Comparison of ENCODE assay signal across 12 cellular contexts in the genomic region with DNA sequence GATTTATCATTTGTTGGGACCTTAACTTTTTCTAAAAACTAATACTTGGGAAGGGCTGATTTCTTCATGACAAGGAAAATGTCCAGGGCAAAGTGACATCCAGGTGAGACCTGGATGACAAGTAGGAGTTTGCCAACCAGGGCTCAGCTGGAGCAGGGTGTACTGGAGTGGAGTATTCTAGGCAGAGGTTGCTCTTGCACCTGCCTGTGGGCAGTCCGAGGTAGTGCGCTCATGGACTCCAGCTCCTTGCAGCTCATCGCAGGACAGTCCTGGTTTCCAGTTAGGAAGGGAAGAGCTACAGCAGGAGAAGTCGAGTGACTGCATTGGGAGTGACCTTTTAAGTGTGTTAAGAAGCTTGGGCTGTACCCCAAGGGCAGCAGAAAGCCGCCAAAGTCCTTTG.
A peak's percentile ranks its signal among the peaks of the same experiment; 100 is the strongest.
DNase-seq lines count a peak whose midpoint lies in the region; ATAC-seq and TF ChIP-seq lines count a peak whose summit lies in the region.
"Had no signal": no experiment of that assay in that cellular context is flagged by ENCODE, and none has a peak within 500 bp of the region (broad histone marks: within the 10 kb centered on the region; RNA-seq: fewer than 3 reads in every experiment).

No MANE protein-coding gene starts in this region.

- DNase-seq in CD14-positive monocyte (ENCODE audit: low spot score): no peak
- peak; percentile 36 for DNase-seq in NCI-H69 (lab: John Stamatoyannopoulos, UW)
- no peak for DNase-seq in glutamatergic neuron
- DNase-seq in activated CD4-positive, alpha-beta memory T cell treated with anti-CD3 and anti-CD28 coated beads for 36 hours: no peak
- DNase-seq in NCI-H1694 (lab: John Stamatoyannopoulos, UW): no peak
- DNase-seq: activated naive CD4-positive, alpha-beta T cell treated with anti-CD3 and anti-CD28 coated beads for 36 hours; islet precursor cell; NCI-H2081 treated with DMSO at 0.1 percent for 48 hours had no signal

- POLR2A ChIA-PET in activated CD4-positive, alpha-beta memory T cell treated with anti-CD3 and anti-CD28 coated beads for 36 hours (lab: Charles Lee): no interaction called here

- no peaks in the 10 kb centered on the region for H3K9me3 Mint-ChIP-seq in CD14-positive monocyte
- H3K9me3 Mint-ChIP-seq in glutamatergic neuron (ENCODE audit: unreplicated experiment): peaks cover 14% of the 10 kb centered on the region
- H3K9me3 Mint-ChIP-seq in activated CD4-positive, alpha-beta memory T cell treated with anti-CD3 and anti-CD28 coated beads for 36 hours: no peaks in the 10 kb centered on the region
- H3K9me3 Mint-ChIP-seq: activated naive CD4-positive, alpha-beta T cell treated with anti-CD3 and anti-CD28 coated beads for 36 hours; natural killer cell treated with Interleukin-12 subunit alpha and Interleukin-12 subunit beta and Interleukin-15 and Interleukin-18, amount 100 ng/mL, for 72 hours had no signal

- no peaks in the 10 kb centered on the region for H3K4me1 Mint-ChIP-seq in CD14-positive monocyte
- H3K4me1 Mint-ChIP-seq in glutamatergic neuron (ENCODE audit: low read depth, unreplicated experiment): peaks cover 54% of the 10 kb centered on the region
- H3K4me1 Mint-ChIP-seq in activated CD4-positive, alpha-beta memory T cell treated with anti-CD3 and anti-CD28 coated beads for 36 hours (ENCODE audit: low read depth): no peaks in the 10 kb centered on the region

- intact Hi-C loops in CD14-positive monocyte (cut with micrococcal nuclease): no loop called here
- intact Hi-C loops in activated CD4-positive, alpha-beta memory T cell treated with anti-CD3 and anti-CD28 coated beads for 36 hours (cut with micrococcal nuclease): no loop called here

- H3K27me3 Mint-ChIP-seq in CD14-positive monocyte (ENCODE audit: low read depth in 3 of 3): peaks cover 0 to 2% (median 2%) of the 10 kb centered on the region in 3 donors
- H3K27me3 Mint-ChIP-seq in glutamatergic neuron (ENCODE audit: unreplicated experiment): peaks cover 13% of the 10 kb centered on the region
- H3K27me3 Mint-ChIP-seq in activated CD4-positive, alpha-beta memory T cell treated with anti-CD3 and anti-CD28 coated beads for 36 hours: no peaks in the 10 kb centered on the region
- H3K27me3 Mint-ChIP-seq: natural killer cell treated with Interleukin-12 subunit alpha and Interleukin-12 subunit beta and Interleukin-15 and Interleukin-18, amount 100 ng/mL, for 72 hours had no signal

- H3K36me3 Mint-ChIP-seq in CD14-positive monocyte: peaks cover 70 to 88% of the 10 kb centered on the region in 2 donors
- peaks cover 4% of the 10 kb centered on the region for H3K36me3 Mint-ChIP-seq in glutamatergic neuron (ENCODE audit: unreplicated experiment)
- H3K36me3 Mint-ChIP-seq in activated CD4-positive, alpha-beta memory T cell treated with anti-CD3 and anti-CD28 coated beads for 36 hours: peaks cover 22% of the 10 kb centered on the region
- H3K36me3 Mint-ChIP-seq: natural killer cell treated with Interleukin-12 subunit alpha and Interleukin-12 subunit beta and Interleukin-15 and Interleukin-18, amount 100 ng/mL, for 72 hours had no signal

- no peak overlapping the region for H3K4me3 Mint-ChIP-seq in CD14-positive monocyte
- no peak overlapping the region for H3K4me3 Mint-ChIP-seq in glutamatergic neuron (ENCODE audit: unreplicated experiment)
- H3K4me3 Mint-ChIP-seq in activated CD4-positive, alpha-beta memory T cell treated with anti-CD3 and anti-CD28 coated beads for 36 hours: no peak overlapping the region
- H3K4me3 Mint-ChIP-seq: activated naive CD4-positive, alpha-beta T cell treated with anti-CD3 and anti-CD28 coated beads for 36 hours; natural killer cell treated with Interleukin-12 subunit alpha and Interleukin-12 subunit beta and Interleukin-15 and Interleukin-18, amount 100 ng/mL, for 72 hours had no signal

- TF ChIP-seq CTCF in CD14-positive monocyte (IDR thresholded peaks at IDR 0.05): peak; percentile 38
- no peak for TF ChIP-seq CTCF in glutamatergic neuron (IDR thresholded peaks at IDR 0.05; ENCODE audit: partially characterized antibody, unreplicated experiment)

- CTCF ChIA-PET in activated CD4-positive, alpha-beta memory T cell treated with anti-CD3 and anti-CD28 coated beads for 36 hours (lab: Charles Lee): no interaction called here

- ATAC-seq in GM18858 (IDR thresholded peaks at IDR 0.05; ENCODE audit: unreplicated experiment) (peak; percentile 63), GM21529 (IDR thresholded peaks at IDR 0.05; ENCODE audit: unreplicated experiment) (no peak), HG03039 (IDR thresholded peaks at IDR 0.05; ENCODE audit: unreplicated experiment) (no peak)

- H3K27ac Mint-ChIP-seq in CD14-positive monocyte: peak overlapping the region in 3 of 7 donors; percentile 44 to 55 (median 52)
- peak overlapping the region; percentile 30 for H3K27ac Mint-ChIP-seq in glutamatergic neuron (ENCODE audit: unreplicated experiment)
- no peak overlapping the region for H3K27ac Mint-ChIP-seq in activated CD4-positive, alpha-beta memory T cell treated with anti-CD3 and anti-CD28 coated beads for 36 hours
- H3K27ac Mint-ChIP-seq: activated naive CD4-positive, alpha-beta T cell treated with anti-CD3 and anti-CD28 coated beads for 36 hours; natural killer cell treated with Interleukin-12 subunit alpha and Interleukin-12 subunit beta and Interleukin-15 and Interleukin-18, amount 100 ng/mL, for 72 hours had no signal
